In the genomic region with DNA sequence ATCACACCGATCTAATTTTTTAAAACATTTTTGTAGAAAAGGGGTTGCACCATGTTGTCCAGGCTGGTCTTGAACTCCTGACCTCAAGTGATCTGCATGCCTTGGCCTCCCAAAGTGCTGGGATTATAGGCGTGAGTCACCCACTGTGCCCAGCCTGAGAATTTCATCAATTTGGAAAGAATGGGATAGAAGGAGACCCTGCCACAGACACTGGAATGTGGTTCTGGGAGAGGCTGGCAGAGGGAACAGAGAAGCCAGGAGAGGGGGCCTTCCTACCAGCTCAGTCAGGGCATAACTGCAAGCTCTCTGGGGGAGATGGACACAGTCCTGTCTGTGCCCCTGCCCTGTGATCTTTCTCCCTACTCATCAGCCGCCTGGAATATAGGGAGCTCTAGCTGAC, we compare ENCODE assay signal across 2 cellular contexts.
TF ChIP-seq lines count a peak whose summit lies in the region.

No MANE protein-coding gene starts in this region.

TF ChIP-seq in A549, 52 proteins besides CTCF, POLR2A, EP300 and RAD21 (continued from another document):
- TF ChIP-seq FOSL2 (IDR thresholded peaks at IDR 0.05) (no peak), FOSL2 (CRISPR knock-in tag; IDR thresholded peaks at IDR 0.05) (peak; percentile 4; the same call in 1 of the 2 replicates)

TF ChIP-seq in H1, 55 proteins besides CTCF, POLR2A, EP300 and RAD21 (continued from another document):
- TF ChIP-seq SRF (IDR thresholded peaks at IDR 0.05; ENCODE audit: low read depth, low read length), result no peak
- no peak for TF ChIP-seq TEAD4 (IDR thresholded peaks at IDR 0.05; ENCODE audit: low read depth, low read length)
- TF ChIP-seq CBX8 (IDR thresholded peaks at IDR 0.05; ENCODE audit: borderline replicate concordance, low read depth, low read length), result no peak
- TF ChIP-seq SIN3A (conservative IDR thresholded peaks at IDR 0.05 in 1 of 2, IDR thresholded peaks at IDR 0.05 in 1 of 2; ENCODE audit: low read depth in 1 of 2, low read length in 2 of 2), result no peak
- no peak for TF ChIP-seq RFX5 (IDR thresholded peaks at IDR 0.05; ENCODE audit: borderline replicate concordance, low read depth, low read length)
- TF ChIP-seq KDM1A (IDR thresholded peaks at IDR 0.05; ENCODE audit: borderline replicate concordance, low read length), result no peak
- no peak for TF ChIP-seq HDAC2 (IDR thresholded peaks at IDR 0.05; ENCODE audit: borderline replicate concordance in 1 of 2, low read depth in 2 of 2, low read length in 2 of 2)
- TF ChIP-seq, protein P1, sequence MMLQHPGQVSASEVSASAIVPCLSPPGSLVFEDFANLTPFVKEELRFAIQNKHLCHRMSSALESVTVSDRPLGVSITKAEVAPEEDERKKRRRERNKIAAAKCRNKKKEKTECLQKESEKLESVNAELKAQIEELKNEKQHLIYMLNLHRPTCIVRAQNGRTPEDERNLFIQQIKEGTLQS (IDR thresholded peaks at IDR 0.05; ENCODE audit: insufficient read depth, low read depth, low read length), result no peak
- TF ChIP-seq CBX5 (IDR thresholded peaks at IDR 0.05; ENCODE audit: low read depth, low read length), result no peak
- no peak for TF ChIP-seq SP2 (IDR thresholded peaks at IDR 0.05; ENCODE audit: low read length)
- no peak for TF ChIP-seq POLR2AphosphoS5 (IDR thresholded peaks at IDR 0.05; ENCODE audit: low read depth, low read length)
